In genomic region chrX:44130189-44130588, GRCh38 we compare ENCODE assay signal across 35 cellular contexts.
"Had no signal": no experiment of that assay in that cellular context is flagged by ENCODE, and none has a peak within 500 bp of the region (broad histone marks: within the 10 kb centered on the region; RNA-seq: fewer than 3 reads in every experiment).

No MANE protein-coding gene starts in this region.

- H3K27ac ChIP-seq: ascending aorta, body of pancreas, brain microvascular endothelial cell, breast epithelium, VCaP had no signal

- H3K36me3 ChIP-seq: ascending aorta, brain microvascular endothelial cell, breast epithelium had no signal

- H3K9me3 ChIP-seq: ascending aorta, body of pancreas, breast epithelium had no signal

- H3K4me3 ChIP-seq: ascending aorta, body of pancreas, breast epithelium had no signal

- H3K9me3 Mint-ChIP-seq: activated B cell treated with CpG ODN at 0.5 μM for 24 hours; activated CD4-positive, alpha-beta memory T cell treated with anti-CD3 and anti-CD28 coated beads for 36 hours; activated CD4-positive, alpha-beta T cell treated with anti-CD3 and anti-CD28 coated beads, Interleukin-2, amount 10 ng/mL, durations not matched to agents 24 days and 14 days; activated CD8-positive, alpha-beta T cell treated with anti-CD3 and anti-CD28 coated beads for 36 hours; activated naive CD4-positive, alpha-beta T cell treated with anti-CD3 and anti-CD28 coated beads, Interleukin-2, amount 10 ng/mL, durations not matched to agents 7 days and 5 days; activated naive CD4-positive, alpha-beta T cell treated with anti-CD3 and anti-CD28 coated beads, Interleukin-2, amount 50 U/mL, for 24 hours; activated naive CD8-positive, alpha-beta T cell treated with anti-CD3 and anti-CD28 coated beads, Interleukin-2, amount 10 ng/mL, durations not matched to agents 7 days and 5 days; activated naive CD8-positive, alpha-beta T cell treated with anti-CD3 and anti-CD28 coated beads, Interleukin-2, amount 50 U/mL, for 24 hours; activated T-cell treated with anti-CD3 and anti-CD28 coated beads, Interleukin-2, amount 50 U/mL, for 24 hours; activated T-helper 2 cell treated with anti-CD3 and anti-CD28 coated beads, Interferon-gamma antibody, Interleukin-2, Interleukin-4, amounts not matched to agents 10 μg/mL and 5 μg/mL and 100 μg/mL, durations not matched to agents 14 hours and 24 hours and 36 hours; T-helper 1 cell treated with Interleukin-12 subunit alpha and Interleukin-12 subunit beta and Interleukin-4 antibody, amounts not matched to agents 30 μg/mL and 1 μg/mL, for 36 hours; T-helper 2 cell treated with Interferon-gamma antibody and Interleukin-4, amounts not matched to agents 5 μg/mL and 100 μg/mL, for 36 hours had no signal

- H3K27ac Mint-ChIP-seq: activated B cell treated with CpG ODN at 0.5 μM for 24 hours; activated CD4-positive, alpha-beta memory T cell treated with anti-CD3 and anti-CD28 coated beads for 36 hours; activated CD4-positive, alpha-beta T cell treated with anti-CD3 and anti-CD28 coated beads, Interleukin-2, amount 10 ng/mL, durations not matched to agents 24 days and 14 days; activated CD8-positive, alpha-beta T cell treated with anti-CD3 and anti-CD28 coated beads for 36 hours; activated naive CD4-positive, alpha-beta T cell treated with anti-CD3 and anti-CD28 coated beads, Interleukin-2, amount 10 ng/mL, durations not matched to agents 7 days and 5 days; activated naive CD4-positive, alpha-beta T cell treated with anti-CD3 and anti-CD28 coated beads, Interleukin-2, amount 50 U/mL, for 24 hours; activated naive CD8-positive, alpha-beta T cell; activated naive CD8-positive, alpha-beta T cell treated with anti-CD3 and anti-CD28 coated beads, Interleukin-2, amount 10 ng/mL, durations not matched to agents 7 days and 5 days; activated naive CD8-positive, alpha-beta T cell treated with anti-CD3 and anti-CD28 coated beads, Interleukin-2, amount 50 U/mL, for 24 hours; activated T-cell treated with anti-CD3 and anti-CD28 coated beads, Interleukin-2, amount 50 U/mL, for 24 hours; activated T-helper 2 cell treated with anti-CD3 and anti-CD28 coated beads, Interferon-gamma antibody, Interleukin-2, Interleukin-4, amounts not matched to agents 10 μg/mL and 5 μg/mL and 100 μg/mL, durations not matched to agents 14 hours and 24 hours and 36 hours; T-helper 1 cell treated with Interleukin-12 subunit alpha and Interleukin-12 subunit beta and Interleukin-4 antibody, amounts not matched to agents 30 μg/mL and 1 μg/mL, for 36 hours; T-helper 2 cell treated with Interferon-gamma antibody and Interleukin-4, amounts not matched to agents 5 μg/mL and 100 μg/mL, for 36 hours had no signal

- ATAC-seq: activated CD8-positive, alpha-beta T cell treated with anti-CD3 and anti-CD28 coated beads for 36 hours; activated naive CD8-positive, alpha-beta T cell treated with anti-CD3 and anti-CD28 coated beads, Interleukin-2, amount 50 U/mL, for 24 hours; body of pancreas had no signal

- H3K4me1 ChIP-seq: ascending aorta, body of pancreas, breast epithelium had no signal

- H3K36me3 Mint-ChIP-seq: activated CD4-positive, alpha-beta memory T cell treated with anti-CD3 and anti-CD28 coated beads for 36 hours; activated naive CD4-positive, alpha-beta T cell treated with anti-CD3 and anti-CD28 coated beads, Interleukin-2, amount 10 ng/mL, durations not matched to agents 7 days and 5 days; activated naive CD4-positive, alpha-beta T cell treated with anti-CD3 and anti-CD28 coated beads, Interleukin-2, amount 50 U/mL, for 24 hours; activated naive CD8-positive, alpha-beta T cell treated with anti-CD3 and anti-CD28 coated beads, Interleukin-2, amount 10 ng/mL, durations not matched to agents 7 days and 5 days had no signal

- H3K4me3 Mint-ChIP-seq: activated B cell treated with CpG ODN at 0.5 μM for 24 hours; activated CD4-positive, alpha-beta memory T cell treated with anti-CD3 and anti-CD28 coated beads for 36 hours; activated CD4-positive, alpha-beta T cell treated with anti-CD3 and anti-CD28 coated beads, Interleukin-2, amount 10 ng/mL, durations not matched to agents 24 days and 14 days; activated CD8-positive, alpha-beta T cell treated with anti-CD3 and anti-CD28 coated beads for 36 hours; activated naive CD4-positive, alpha-beta T cell treated with anti-CD3 and anti-CD28 coated beads, Interleukin-2, amount 10 ng/mL, durations not matched to agents 7 days and 5 days; activated naive CD4-positive, alpha-beta T cell treated with anti-CD3 and anti-CD28 coated beads, Interleukin-2, amount 50 U/mL, for 24 hours; activated naive CD8-positive, alpha-beta T cell; activated naive CD8-positive, alpha-beta T cell treated with anti-CD3 and anti-CD28 coated beads, Interleukin-2, amount 10 ng/mL, durations not matched to agents 7 days and 5 days; activated naive CD8-positive, alpha-beta T cell treated with anti-CD3 and anti-CD28 coated beads, Interleukin-2, amount 50 U/mL, for 24 hours; activated T-cell treated with anti-CD3 and anti-CD28 coated beads, Interleukin-2, amount 50 U/mL, for 24 hours; T-helper 1 cell treated with Interleukin-12 subunit alpha and Interleukin-12 subunit beta and Interleukin-4 antibody, amounts not matched to agents 30 μg/mL and 1 μg/mL, for 36 hours; T-helper 2 cell treated with Interferon-gamma antibody and Interleukin-4, amounts not matched to agents 5 μg/mL and 100 μg/mL, for 36 hours had no signal

- H3K4me1 Mint-ChIP-seq: activated B cell treated with CpG ODN at 0.5 μM for 24 hours; activated CD4-positive, alpha-beta T cell treated with anti-CD3 and anti-CD28 coated beads, Interleukin-2, amount 10 ng/mL, durations not matched to agents 24 days and 14 days; activated naive CD4-positive, alpha-beta T cell treated with anti-CD3 and anti-CD28 coated beads, Interleukin-2, amount 10 ng/mL, durations not matched to agents 7 days and 5 days; activated naive CD4-positive, alpha-beta T cell treated with anti-CD3 and anti-CD28 coated beads, Interleukin-2, amount 50 U/mL, for 24 hours; activated naive CD8-positive, alpha-beta T cell treated with anti-CD3 and anti-CD28 coated beads, Interleukin-2, amount 10 ng/mL, durations not matched to agents 7 days and 5 days; activated naive CD8-positive, alpha-beta T cell treated with anti-CD3 and anti-CD28 coated beads, Interleukin-2, amount 50 U/mL, for 24 hours had no signal

- H3K27me3 Mint-ChIP-seq: activated CD4-positive, alpha-beta T cell treated with anti-CD3 and anti-CD28 coated beads, Interleukin-2, amount 10 ng/mL, durations not matched to agents 24 days and 14 days; activated naive CD4-positive, alpha-beta T cell treated with anti-CD3 and anti-CD28 coated beads, Interleukin-2, amount 10 ng/mL, durations not matched to agents 7 days and 5 days; activated naive CD4-positive, alpha-beta T cell treated with anti-CD3 and anti-CD28 coated beads, Interleukin-2, amount 50 U/mL, for 24 hours; activated naive CD8-positive, alpha-beta T cell; activated naive CD8-positive, alpha-beta T cell treated with anti-CD3 and anti-CD28 coated beads, Interleukin-2, amount 10 ng/mL, durations not matched to agents 7 days and 5 days; activated naive CD8-positive, alpha-beta T cell treated with anti-CD3 and anti-CD28 coated beads, Interleukin-2, amount 50 U/mL, for 24 hours had no signal

- FAIRE-seq: TTC549 had no signal

- H3K27me3 ChIP-seq: ascending aorta, body of pancreas, brain microvascular endothelial cell had no signal

- DNase-seq: activated B cell treated with CpG ODN at 0.5 μM for 24 hours; activated CD4-positive, alpha-beta memory T cell treated with anti-CD3 and anti-CD28 coated beads for 36 hours; activated CD4-positive, alpha-beta T cell treated with anti-CD3 and anti-CD28 coated beads for 4 hours; activated CD4-positive, alpha-beta T cell treated with anti-CD3 and anti-CD28 coated beads, Interleukin-2, amount 10 ng/mL, durations not matched to agents 24 days and 14 days; activated CD4-positive, alpha-beta T cell treated with anti-CD3 and anti-CD28 coated beads, Interleukin-2, amount 50 U/mL, for 1 hour; activated CD4-positive, alpha-beta T cell treated with anti-CD3 and anti-CD28 coated beads, Interleukin-2, amount 50 U/mL, for 4 hours; activated CD4-positive, CD25-positive, alpha-beta regulatory T cell treated with anti-CD3 and anti-CD28 coated beads, Interleukin-2, amount 50 U/mL, for 72 hours; activated CD8-positive, alpha-beta memory T cell treated with anti-CD3 and anti-CD28 coated beads, Interleukin-2, amount 50 U/mL, for 48 hours; activated CD8-positive, alpha-beta T cell treated with anti-CD3 and anti-CD28 coated beads for 36 hours; activated effector memory CD4-positive, alpha-beta T cell treated with Interleukin-2 at 50 U/mL for 16 hours; activated gamma-delta T cell; activated naive CD4-positive, alpha-beta T cell treated with anti-CD3 and anti-CD28 coated beads, Interleukin-2, amount 10 ng/mL, durations not matched to agents 7 days and 5 days; activated naive CD4-positive, alpha-beta T cell treated with Interleukin-2 at 50 U/mL for 16 hours; activated naive CD8-positive, alpha-beta T cell treated with anti-CD3 and anti-CD28 coated beads, Interleukin-2, amount 10 ng/mL, durations not matched to agents 7 days and 5 days; activated naive CD8-positive, alpha-beta T cell treated with anti-CD3 and anti-CD28 coated beads, Interleukin-2, amount 50 U/mL, for 24 hours; activated T-cell treated with anti-CD3 and anti-CD28 coated beads, Interleukin-2, amount 50 U/mL, for 24 hours; activated T-cell treated with anti-CD3 and anti-CD28 coated beads, Interleukin-2, amount 50 U/mL, for 48 hours; amygdala; anterior cingulate cortex; body of pancreas; brain microvascular endothelial cell; central memory CD4-positive, alpha-beta T cell; SW 1271; T-helper 1 cell; T-helper 2 cell; T-helper 9 cell had no signal
